Comparison of ENCODE assay signal across 6 cellular contexts in genomic region chr2:220263300-220263699, GRCh38.
"Had no signal": no experiment of that assay in that cellular context is flagged by ENCODE, and none has a peak within 500 bp of the region (broad histone marks: within the 10 kb centered on the region; RNA-seq: fewer than 3 reads in every experiment).

No MANE protein-coding gene starts in this region.

- H3K4me3 Mint-ChIP-seq: GM23338, H9, IgD-negative memory B cell had no signal

- H3K36me3 Mint-ChIP-seq: IgD-negative memory B cell had no signal

- H3K4me1 Mint-ChIP-seq: GM23338, H9, IgD-negative memory B cell had no signal

- DNase-seq: H9, HCEC 1CT had no signal

- H3K4me3 ChIP-seq: GM23338 had no signal

- H3K27ac ChIP-seq: HL-60 had no signal

- H3K9me3 Mint-ChIP-seq: IgD-negative memory B cell had no signal

- ATAC-seq: GM23338, HepG2 had no signal

- H3K27me3 Mint-ChIP-seq: IgD-negative memory B cell had no signal

- H3K27ac Mint-ChIP-seq: GM23338, H9, IgD-negative memory B cell had no signal
